ENCODE assay signal across 11 cellular contexts in genomic region chr1:199550384-199551067, GRCh38.
DNase-seq lines count a peak whose midpoint lies in the region; ATAC-seq and TF ChIP-seq lines count a peak whose summit lies in the region.
"Had no signal": no experiment of that assay in that cellular context is flagged by ENCODE, and none has a peak within 500 bp of the region (broad histone marks: within the 10 kb centered on the region; RNA-seq: fewer than 3 reads in every experiment).

No MANE protein-coding gene starts in this region.

- H3K9me3 ChIP-seq in PC-3 (ENCODE audit: low read length) = no peaks in the 10 kb centered on the region
- H3K9me3 ChIP-seq in tibial artery = no peaks in the 10 kb centered on the region
- H3K9me3 ChIP-seq in right atrium auricular region = no peaks in the 10 kb centered on the region
- H3K9me3 ChIP-seq: ascending aorta had no signal

- no peaks in the 10 kb centered on the region for H3K4me1 Mint-ChIP-seq in T-helper 2 cell treated with Interferon-gamma antibody and Interleukin-4, amounts not matched to agents 5 μg/mL and 100 μg/mL, for 36 hours (ENCODE audit: low read depth)
- H3K4me1 Mint-ChIP-seq: stimulated activated memory B cell treated with anti-CD40 and anti-IgM and Interleukin-4, amounts not matched to agents 10 μg/mL and 1 μg/mL and 100 μg/mL, for 72 hours had no signal

- CTCF ChIA-PET in PC-3 (lab: Charles Lee) = interaction anchor here (0.7 kb wide), 1 partner anchor 87 kb away, joined by 3 read pairs; no protein-coding TSS in a partner anchor

- no peaks in the 10 kb centered on the region for H3K9me3 Mint-ChIP-seq in T-helper 2 cell treated with Interferon-gamma antibody and Interleukin-4, amounts not matched to agents 5 μg/mL and 100 μg/mL, for 36 hours
- H3K9me3 Mint-ChIP-seq: T-helper 1 cell treated with Interleukin-12 subunit alpha and Interleukin-12 subunit beta and Interleukin-4 antibody, amounts not matched to agents 30 μg/mL and 1 μg/mL, for 36 hours had no signal

- no peak overlapping the region for H3K27ac Mint-ChIP-seq in T-helper 2 cell treated with Interferon-gamma antibody and Interleukin-4, amounts not matched to agents 5 μg/mL and 100 μg/mL, for 36 hours
- H3K27ac Mint-ChIP-seq: stimulated activated memory B cell treated with anti-CD40 and anti-IgM and Interleukin-4, amounts not matched to agents 10 μg/mL and 1 μg/mL and 100 μg/mL, for 72 hours; T-helper 1 cell treated with Interleukin-12 subunit alpha and Interleukin-12 subunit beta and Interleukin-4 antibody, amounts not matched to agents 30 μg/mL and 1 μg/mL, for 36 hours had no signal

- H2AFZ ChIP-seq in PC-3 (ENCODE audit: low read length) = no peak overlapping the region

- intact Hi-C loops in PC-3 (cut with micrococcal nuclease) = loop anchor here (2.0 to 5.0 kb wide), 3 partner anchors 278 to 794 kb away; no protein-coding TSS in a partner anchor
- intact Hi-C loops in tibial artery (cut with DNase I; ENCODE audit: low total_unique reads) = no loop called here

- no peaks in the 10 kb centered on the region for H3K9me2 ChIP-seq in PC-3 (replicated peaks; ENCODE audit: low read length)

- H3K36me3 Mint-ChIP-seq in T-helper 2 cell treated with Interferon-gamma antibody and Interleukin-4, amounts not matched to agents 5 μg/mL and 100 μg/mL, for 36 hours (ENCODE audit: low read depth) = no peaks in the 10 kb centered on the region
- H3K36me3 Mint-ChIP-seq: stimulated activated memory B cell treated with anti-CD40 and anti-IgM and Interleukin-4, amounts not matched to agents 10 μg/mL and 1 μg/mL and 100 μg/mL, for 72 hours had no signal

- H4K20me1 ChIP-seq in PC-3 (ENCODE audit: low read length) = no peaks in the 10 kb centered on the region

- no peak overlapping the region for H3K9ac ChIP-seq in PC-3 (ENCODE audit: low read length)

- H3F3A ChIP-seq in PC-3 (ENCODE audit: low read length, unreplicated experiment) = no peaks in the 10 kb centered on the region

- peaks cover 16% of the 10 kb centered on the region; the same call in 1 of the 2 replicates for H3K4me1 ChIP-seq in PC-3 (ENCODE audit: insufficient read depth, low read length)
- no peaks in the 10 kb centered on the region for H3K4me1 ChIP-seq in tibial artery
- H3K4me1 ChIP-seq in right atrium auricular region = no peaks in the 10 kb centered on the region
- H3K4me1 ChIP-seq: ascending aorta had no signal

- no peaks in the 10 kb centered on the region for H3K79me2 ChIP-seq in PC-3 (ENCODE audit: low read length)

- H3K27ac ChIP-seq in PC-3 (ENCODE audit: low read length) (no peak overlapping the region), tibial artery (no peak overlapping the region), right atrium auricular region (no peak overlapping the region)
- H3K27ac ChIP-seq: ascending aorta had no signal

- POLR2A ChIA-PET in PC-3 (lab: Charles Lee; ENCODE audit: unreplicated experiment) = no interaction called here

- peak; percentile 19 for DNase-seq in NCI-H510A treated with DMSO at 0.1 percent for 48 hours (lab: John Stamatoyannopoulos, UW)
- no peak for DNase-seq in NCI-H510A (lab: John Stamatoyannopoulos, UW)
- DNase-seq in PC-3 = peak; percentile 38
- peak; percentile 20 for DNase-seq in fibroblast of gingiva (ENCODE audit: low read depth)
- peak; percentile 17 for DNase-seq in retinal pigment epithelial cell (ENCODE audit: low read depth)
- no peak for DNase-seq in T-helper 2 cell treated with Interferon-gamma antibody and Interleukin-4, amounts not matched to agents 5 μg/mL and 100 μg/mL, for 36 hours (ENCODE audit: low spot score)
- no peak for DNase-seq in tibial artery
- no peak for DNase-seq in right atrium auricular region (ENCODE audit: low spot score)

- H3K36me3 ChIP-seq in PC-3 (ENCODE audit: low read depth, low read length) (no peaks in the 10 kb centered on the region; the same call in 1 of the 2 replicates), tibial artery (no peaks in the 10 kb centered on the region), right atrium auricular region (no peaks in the 10 kb centered on the region)
- H3K36me3 ChIP-seq: ascending aorta had no signal

- no peak overlapping the region for H3K4me3 Mint-ChIP-seq in T-helper 2 cell treated with Interferon-gamma antibody and Interleukin-4, amounts not matched to agents 5 μg/mL and 100 μg/mL, for 36 hours
- H3K4me3 Mint-ChIP-seq: stimulated activated memory B cell treated with anti-CD40 and anti-IgM and Interleukin-4, amounts not matched to agents 10 μg/mL and 1 μg/mL and 100 μg/mL, for 72 hours; T-helper 1 cell treated with Interleukin-12 subunit alpha and Interleukin-12 subunit beta and Interleukin-4 antibody, amounts not matched to agents 30 μg/mL and 1 μg/mL, for 36 hours had no signal

- no peak overlapping the region for H3K4me2 ChIP-seq in PC-3 (ENCODE audit: low read length)

- no TSS peak for BruUV-seq in PC-3 (replicated peaks; lab: Mats Ljungman, UMichigan)

- ATAC-seq in PC-3 = peak; percentile 59
- ATAC-seq: stimulated activated memory B cell treated with anti-CD40 and anti-IgM and Interleukin-4, amounts not matched to agents 10 μg/mL and 1 μg/mL and 100 μg/mL, for 72 hours had no signal

- peaks cover 4% of the 10 kb centered on the region for H3K27me3 Mint-ChIP-seq in T-helper 2 cell treated with Interferon-gamma antibody and Interleukin-4, amounts not matched to agents 5 μg/mL and 100 μg/mL, for 36 hours (ENCODE audit: low read depth)

- H3K4me3 ChIP-seq in PC-3 (ENCODE audit: low read length) (no peak overlapping the region), retinal pigment epithelial cell (ENCODE audit: low read length) (no peak overlapping the region), tibial artery (no peak overlapping the region), right atrium auricular region (no peak overlapping the region)
- H3K4me3 ChIP-seq: ascending aorta had no signal

- TF ChIP-seq CTCF in PC-3 (conservative IDR thresholded peaks at IDR 0.05; ENCODE audit: low read depth, low read length) (peak; percentile 39), retinal pigment epithelial cell (conservative IDR thresholded peaks at IDR 0.05; ENCODE audit: low read depth, low read length) (peak; percentile 51), tibial artery (IDR thresholded peaks at IDR 0.05) (no peak), right atrium auricular region (IDR thresholded peaks at IDR 0.05) (no peak)

- H3K27me3 ChIP-seq in PC-3 (ENCODE audit: low read length) (no peaks in the 10 kb centered on the region), tibial artery (no peaks in the 10 kb centered on the region), right atrium auricular region (no peaks in the 10 kb centered on the region)
- H3K27me3 ChIP-seq: ascending aorta had no signal

Comparison
In these comparisons a context has a peak if more than half of its experiments do, and no peak if none do; other contexts are left out.
1. DNase-seq: peak in NCI-H510A treated with DMSO at 0.1 percent for 48 hours (single experiment), PC-3 (single experiment), fibroblast of gingiva (single experiment) and retinal pigment epithelial cell (single experiment); none in NCI-H510A (single experiment), T-helper 2 cell treated with Interferon-gamma antibody and Interleukin-4, amounts not matched to agents 5 μg/mL and 100 μg/mL, for 36 hours (single experiment), tibial artery (0 of 2) and right atrium auricular region (single experiment).
2. CTCF ChIP-seq: peak in PC-3 (single experiment) and retinal pigment epithelial cell (single experiment); none in tibial artery (0 of 2) and right atrium auricular region (0 of 2).